ENCODE assay signal across 9 cellular contexts in the genomic region with DNA sequence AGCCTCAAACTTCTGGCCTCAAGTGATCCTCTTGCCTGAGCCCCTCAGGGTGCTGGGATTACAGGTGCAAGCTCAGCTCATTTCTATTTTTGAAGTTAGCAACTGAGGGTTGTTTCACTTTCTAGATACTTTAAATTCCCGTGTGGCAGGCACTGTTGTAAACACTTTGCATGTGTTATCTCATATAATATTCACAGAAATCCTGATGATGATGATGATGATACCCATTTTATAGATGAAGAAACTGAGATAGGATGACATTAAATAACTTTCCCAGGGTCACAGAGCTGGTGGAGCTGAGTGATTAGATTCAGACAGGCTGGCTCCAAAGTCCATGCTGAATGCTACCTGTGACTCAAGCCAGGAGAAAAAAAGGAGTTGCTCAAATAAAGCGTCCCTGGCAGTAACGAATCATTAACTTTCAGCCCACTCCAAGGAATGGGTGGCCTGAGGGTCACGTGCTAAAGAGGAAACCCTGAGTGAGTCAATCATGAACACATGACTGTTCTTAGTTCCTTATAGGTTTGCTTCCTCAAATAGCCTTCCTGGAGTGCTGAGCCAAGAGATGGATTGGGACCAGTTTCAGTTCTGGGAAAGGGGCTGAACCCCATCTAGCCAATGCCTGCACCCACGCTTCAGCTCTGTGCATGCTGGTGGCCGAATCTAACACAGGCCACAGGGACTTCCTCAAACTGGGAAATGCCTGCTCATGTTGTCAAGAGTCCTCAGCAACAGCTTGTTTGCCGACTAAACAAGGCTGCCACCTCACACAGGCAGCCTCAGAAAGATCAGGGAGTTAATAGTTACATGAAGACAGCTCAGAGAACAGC. TPM values are rescaled to one million over a fixed set of nuclear protein-coding genes. Genes with fewer than 3 reads are reported as not detected.
DNase-seq lines count a peak whose midpoint lies in the region; ATAC-seq, FAIRE-seq and TF ChIP-seq lines count a peak whose summit lies in the region.
"Had no signal": no experiment of that assay in that cellular context is flagged by ENCODE, and none has a peak within 500 bp of the region (broad histone marks: within the 10 kb centered on the region; RNA-seq: fewer than 3 reads in every experiment).

No MANE protein-coding gene starts in this region.

- peak; percentile 64 for ATAC-seq in GM21447 (IDR thresholded peaks at IDR 0.05; ENCODE audit: unreplicated experiment)

- H3K14ac ChIP-seq in H1 (ENCODE audit: insufficient read length), result no peak overlapping the region

- H2BK20ac ChIP-seq in H1 (ENCODE audit: low read length), result no peak overlapping the region

- no peaks in the 10 kb centered on the region for H3K9me3 ChIP-seq in H1 (ENCODE audit: insufficient read depth in 2 of 2, low read depth in 1 of 2, low read length in 1 of 2)
- no peaks in the 10 kb centered on the region for H3K9me3 ChIP-seq in vagina

- H3K36me3 Mint-ChIP-seq in mesothelial cell of epicardium, result no peaks in the 10 kb centered on the region
- H3K36me3 Mint-ChIP-seq: naive thymus-derived CD8-positive, alpha-beta T cell had no signal

- 91% methylated on average over 7 of the region's 7 CpGs; no CpG with 5 or more reads in 1 of the 2 experiments for WGBS in H1 (ENCODE audit: extremely low coverage in 1 of 2, insufficient coverage in 1 of 2, insufficient read length in 1 of 2, insufficient replicate concordance in 2 of 2, low coverage in 1 of 2, low lambda C conversion rate in 2 of 2, missing lambda C conversion rate in 1 of 2), 2 experiments

- peak; percentile 36 for FAIRE-seq in H1 (lab: Jason Lieb, UNC)

- no peak overlapping the region for H3K56ac ChIP-seq in H1 (replicated peaks; ENCODE audit: insufficient read length, low read depth, low read length)

- no peak overlapping the region for H3K23ac ChIP-seq in H1 (ENCODE audit: insufficient read length)

- peak overlapping the region in 1 of 4 experiments; percentile 45; a peak in 2 of 7 replicates for H3K9ac ChIP-seq in H1 (replicated peaks in 1 of 4; ENCODE audit: extremely low read depth in 1 of 4, low read depth in 3 of 4, low read length in 3 of 4)

- H3K4me3 ChIP-seq in HL-60 (replicated peaks; ENCODE audit: insufficient read depth, low read length) (no peak overlapping the region), H1 (ENCODE audit: extremely low read depth in 1 of 4, insufficient read depth in 2 of 4, low read depth in 3 of 4, low read length in 4 of 4) (no peak overlapping the region), vagina (no peak overlapping the region)

- H3K4me1 ChIP-seq in H1 (replicated peaks in 1 of 4; ENCODE audit: control insufficient read depth in 3 of 4, insufficient read depth in 4 of 4, low read length in 3 of 4) (peaks cover 0 to 7% (median 1%) of the 10 kb centered on the region in 4 experiments; a peak in 3 of 7 replicates), vagina (peaks cover 16% of the 10 kb centered on the region)

- TF ChIP-seq EP300 in H1 (IDR thresholded peaks at IDR 0.05; ENCODE audit: borderline replicate concordance in 1 of 2, low read depth in 2 of 2, low read length in 2 of 2), result no peak

- H3K27me3 Mint-ChIP-seq in mesothelial cell of epicardium (ENCODE audit: low read depth), result no peaks in the 10 kb centered on the region

- TF ChIP-seq POLR2A in H1 (IDR thresholded peaks at IDR 0.05; ENCODE audit: control extremely low read depth in 1 of 2, low read depth in 2 of 2, low read length in 2 of 2), result no peak
- TF ChIP-seq POLR2A in vagina (IDR thresholded peaks at IDR 0.05), result no peak

- H4K20me1 ChIP-seq in H1 (replicated peaks in 1 of 2; ENCODE audit: control insufficient read depth in 1 of 2, insufficient read depth in 2 of 2, low read length in 2 of 2), result peaks cover 0 to 2% of the 10 kb centered on the region in 2 experiments

- 0 out of 2 replicates have a peak overlapping the region, but pooled peaks have one; percentile 6 for H2BK5ac ChIP-seq in H1 (ENCODE audit: low read depth, low read length)

- peak overlapping the region; percentile 82 for H3K27ac ChIP-seq in HL-60 (replicated peaks)
- no peak overlapping the region; the same call in 1 of the 2 replicates for H3K27ac ChIP-seq in H1 (ENCODE audit: low read depth, low read length)
- peak overlapping the region; percentile 79 for H3K27ac ChIP-seq in vagina

- H3K27ac Mint-ChIP-seq in mesothelial cell of epicardium, result peak overlapping the region; percentile 96

- intact Hi-C loops in vagina (cut with DNase I), result no loop called here

- H3K23me2 ChIP-seq in H1 (ENCODE audit: low read depth, low read length), result no peaks in the 10 kb centered on the region

- H3K4me3 Mint-ChIP-seq in mesothelial cell of epicardium, result no peak overlapping the region

- CTCF ChIA-PET in H1 (lab: Charles Lee; ENCODE audit: partially characterized antibody), result interaction anchor here (1.0 kb wide), 1 partner anchor 141 kb away, joined by 3 read pairs; no protein-coding TSS in a partner anchor

- POLR2A ChIA-PET in H1 (lab: Charles Lee; ENCODE audit: partially characterized antibody), result interaction anchor here (1.1 to 1.5 kb wide), 3 partner anchors 13 to 31 kb away, joined by 3 read pairs; no protein-coding TSS in a partner anchor

- H3K4ac ChIP-seq in H1 (replicated peaks; ENCODE audit: insufficient read length, low read depth, low read length), result no peak overlapping the region

- H4K91ac ChIP-seq in H1 (replicated peaks; ENCODE audit: insufficient read length, low read length), result no peak overlapping the region

- H2BK15ac ChIP-seq in H1 (ENCODE audit: low read length), result no peak overlapping the region

- H3K79me1 ChIP-seq in H1 (ENCODE audit: low read depth, low read length), result peaks cover 4% of the 10 kb centered on the region; the same call in 1 of the 2 replicates

- no peak overlapping the region for H2BK12ac ChIP-seq in H1 (ENCODE audit: low read depth, low read length)

- no peak for TF ChIP-seq RAD21 in H1 (IDR thresholded peaks at IDR 0.05 in 1 of 2, conservative IDR thresholded peaks at IDR 0.05 in 1 of 2; ENCODE audit: low read depth in 2 of 2, low read length in 2 of 2)

- 0 out of 2 replicates have a peak overlapping the region, but pooled peaks have one; percentile 25 for H3K18ac ChIP-seq in H1 (ENCODE audit: extremely low read depth, low read length)

- H2AFZ ChIP-seq in H1 (ENCODE audit: low read length), result no peak overlapping the region

- no peak overlapping the region for H2AK5ac ChIP-seq in H1 (ENCODE audit: low read depth, low read length)

- no peak overlapping the region for H2BK120ac ChIP-seq in H1 (replicated peaks; ENCODE audit: low read depth, low read length)

- H3K79me2 ChIP-seq in H1 (ENCODE audit: control insufficient read depth in 1 of 2, insufficient read depth in 2 of 2, low read length in 2 of 2), result peaks cover 0 to 71% of the 10 kb centered on the region in 2 experiments; a peak in 2 of 4 replicates

- H3K9me3 Mint-ChIP-seq in mesothelial cell of epicardium, result no peaks in the 10 kb centered on the region
- H3K9me3 Mint-ChIP-seq: naive thymus-derived CD8-positive, alpha-beta T cell had no signal

- peak overlapping the region; percentile 73; the same call in 1 of the 2 replicates for H4K8ac ChIP-seq in H1 (ENCODE audit: extremely low read depth, insufficient read depth, low read length)

- TF ChIP-seq CTCF in HL-60 (IDR thresholded peaks at IDR 0.05; ENCODE audit: insufficient read depth, low read length), result no peak
- no peak for TF ChIP-seq CTCF in H1 (IDR thresholded peaks at IDR 0.05; ENCODE audit: control extremely low read depth in 1 of 3, insufficient read depth in 1 of 3, low read depth in 1 of 3, low read length in 3 of 3)
- TF ChIP-seq CTCF in mesothelial cell of epicardium (IDR thresholded peaks at IDR 0.05; ENCODE audit: unreplicated experiment), result no peak
- TF ChIP-seq CTCF in vagina (IDR thresholded peaks at IDR 0.05), result no peak

- H3K27me3 ChIP-seq in HL-60 (ENCODE audit: insufficient read depth, poor library complexity, severe bottlenecking) (no peaks in the 10 kb centered on the region), H1 (replicated peaks in 1 of 4; ENCODE audit: control insufficient read depth in 3 of 4, extremely low read depth in 1 of 4, insufficient read depth in 3 of 4, low read length in 3 of 4) (no peaks in the 10 kb centered on the region), vagina (no peaks in the 10 kb centered on the region)

- no peak overlapping the region for H3K4me2 ChIP-seq in H1 (ENCODE audit: insufficient read depth in 1 of 2, low read depth in 2 of 2, low read length in 2 of 2)

- DNase-seq in NK-92 treated with Interleukin-12 subunit alpha and Interleukin-12 subunit beta, amount 100 ng/mL, for 24 hours (lab: John Stamatoyannopoulos, UW), result peak; percentile 40
- no peak for DNase-seq in NK-92 (lab: John Stamatoyannopoulos, UW; ENCODE audit: unreplicated experiment)
- DNase-seq in HL-60 (ENCODE audit: low read depth in 1 of 2, low spot score in 1 of 2), result peak; percentile 92 to 99
- peak; percentile 91 for DNase-seq in RPMI7951 (ENCODE audit: low read depth)
- DNase-seq in H1 (ENCODE audit: low read depth in 1 of 2, low spot score in 2 of 2), result no peak
- DNase-seq in mesothelial cell of epicardium (ENCODE audit: low spot score in 2 of 2, unreplicated experiment in 2 of 2), result no peak
- DNase-seq in vagina (ENCODE audit: extremely low spot score in 2 of 2), result no peak

- H4K5ac ChIP-seq in H1 (ENCODE audit: insufficient read length, low read depth, low read length), result no peak overlapping the region

- no peaks in the 10 kb centered on the region for H3K36me3 ChIP-seq in H1 (ENCODE audit: control insufficient read depth in 2 of 4, insufficient read depth in 4 of 4, low read length in 3 of 4)
- no peaks in the 10 kb centered on the region for H3K36me3 ChIP-seq in vagina

- peaks cover 37% of the 10 kb centered on the region for H3K4me1 Mint-ChIP-seq in mesothelial cell of epicardium

TF ChIP-seq in H1, 55 proteins besides CTCF, POLR2A, EP300 and RAD21:
- TF ChIP-seq KDM1A (IDR thresholded peaks at IDR 0.05; ENCODE audit: borderline replicate concordance, low read length) (peak; percentile 78), JUND (IDR thresholded peaks at IDR 0.05; ENCODE audit: low read length) (no peak), CEBPB (IDR thresholded peaks at IDR 0.05; ENCODE audit: low read depth, low read length) (no peak)
TF ChIP-seq in H1: peak in this region for 1.

RNA-seq across cellular contexts. Expression of a gene that starts 52.8 kb away (rescaled TPM):
- 7.0 and 8.5 TPM in 2 replicates for total RNA-seq in RPMI7951 (2014; rRNA removed; shearing (Covaris generic))
- total RNA-seq in H1 (2021; fragmentation: NEBNext Ultra II Directional; extraction: Animal tissue kit (Norgen Biotek cat#: 25700)), result 73.1 and 78.9 TPM in 2 replicates
- 42.8 and 67.6 TPM in 2 replicates for polyA plus RNA-seq in H1 (2011; rRNA removed)
- 66.0 TPM for polyA plus RNA-seq in H1 (2011; cell fraction: cytosol; rRNA removed)
- polyA plus RNA-seq in H1 (2011; cell fraction: nucleus; rRNA removed), result 101 TPM
- 31.2 to 39.0 TPM (median 33.4 TPM) in 4 replicates for polyA plus RNA-seq in H1 (2012, experiment 1 of 2)
- 15.2 TPM for polyA plus RNA-seq in H1 (2012, experiment 2 of 2)
- polyA plus RNA-seq in H1 (2013, experiment 1 of 2), result 49.4 TPM
- polyA plus RNA-seq in H1 (2013, experiment 2 of 2), result 50.7 TPM
- polyA minus RNA-seq in H1 (2011; rRNA and poly(A)+ RNA removed), result 41.2 and 61.3 TPM in 2 replicates
- polyA minus RNA-seq in H1 (2011; cell fraction: cytosol; rRNA and poly(A)+ RNA removed), result 53.3 TPM
- 66.1 TPM for polyA minus RNA-seq in H1 (2011; cell fraction: nucleus; rRNA and poly(A)+ RNA removed)
- total RNA-seq in mesothelial cell of epicardium (37.8 to 41.5 TPM (median 41.0 TPM) in 3 replicates), vagina (61.1 TPM)

Comparison
In these comparisons a context has a peak if more than half of its experiments do, and no peak if none do; other contexts are left out.
1. DNase-seq: peak in NK-92 treated with Interleukin-12 subunit alpha and Interleukin-12 subunit beta, amount 100 ng/mL, for 24 hours (single experiment), HL-60 (2 of 2) and RPMI7951 (single experiment); none in NK-92 (single experiment), H1 (0 of 2), mesothelial cell of epicardium (0 of 2) and vagina (0 of 2).